In the genomic region with DNA sequence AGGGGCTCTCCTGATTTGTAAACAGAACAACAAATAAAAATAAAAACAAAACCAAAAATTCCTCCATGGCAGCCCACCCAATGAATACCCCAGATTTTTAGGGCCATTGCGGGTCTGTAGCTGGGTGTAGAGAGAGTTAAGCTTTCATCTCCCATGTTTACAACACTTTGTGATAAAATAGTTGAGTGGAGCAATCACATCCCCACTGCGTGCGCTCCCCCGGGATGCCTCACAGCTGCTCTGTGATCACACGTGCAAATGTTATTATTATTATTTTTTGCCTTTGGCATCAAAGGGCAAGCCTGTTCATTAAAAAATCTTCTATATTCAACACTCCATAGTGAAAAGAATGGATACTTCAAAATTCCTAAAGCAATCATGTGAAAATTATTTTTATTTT, we compare ENCODE assay signal across 15 cellular contexts.
DNase-seq lines count a peak whose midpoint lies in the region; ATAC-seq and TF ChIP-seq lines count a peak whose summit lies in the region.
"Had no signal": no experiment of that assay in that cellular context is flagged by ENCODE, and none has a peak within 500 bp of the region (broad histone marks: within the 10 kb centered on the region; RNA-seq: fewer than 3 reads in every experiment).

No MANE protein-coding gene starts in this region.

- H3K27ac ChIP-seq in heart left ventricle (peak overlapping the region; percentile 54 to 93 (median 82)), psoas muscle (peak overlapping the region; percentile 76), upper lobe of left lung (peak overlapping the region; percentile 64 to 92 (median 76)), adrenal gland (peak overlapping the region in 2 of 5 donors; percentile 78 to 83)

- H3K4me3 ChIP-seq in choroid plexus epithelial cell (ENCODE audit: low read depth, low read length) = no peak overlapping the region
- H3K4me3 ChIP-seq in heart left ventricle = no peak overlapping the region
- H3K4me3 ChIP-seq in psoas muscle = peak overlapping the region; percentile 37
- no peak overlapping the region for H3K4me3 ChIP-seq in upper lobe of left lung
- H3K4me3 ChIP-seq in adrenal gland = no peak overlapping the region

- TF ChIP-seq EP300 in upper lobe of left lung (IDR thresholded peaks at IDR 0.05) = no peak

- 22 to 40% (median 30%) methylated on average over 5 of the region's 5 CpGs for WGBS in heart left ventricle, 4 donors
- WGBS in psoas muscle, 3 donors = 50 to 66% (median 51%) methylated on average over 5 of the region's 5 CpGs
- 71 to 90% methylated on average over 5 of the region's 5 CpGs for WGBS in upper lobe of left lung, 2 donors
- 84 to 86% (median 86%) methylated on average over 5 of the region's 5 CpGs for WGBS in adrenal gland, 4 donors

- intact Hi-C loops in heart left ventricle (cut with DNase I) = loop anchor here in 1 of 10 donors (5.0 kb wide), 1 partner anchor 43 kb away; no protein-coding TSS in a partner anchor
- intact Hi-C loops in psoas muscle (cut with DNase I) = no loop called here
- intact Hi-C loops in adrenal gland (cut with DNase I) = no loop called here

- H3K27me3 ChIP-seq in heart left ventricle = no peaks in the 10 kb centered on the region
- no peaks in the 10 kb centered on the region for H3K27me3 ChIP-seq in psoas muscle (ENCODE audit: insufficient read depth in 3 of 3, low read length in 2 of 3)
- no peaks in the 10 kb centered on the region for H3K27me3 ChIP-seq in upper lobe of left lung
- no peaks in the 10 kb centered on the region for H3K27me3 ChIP-seq in adrenal gland

- peaks cover 0 to 34% (median 3%) of the 10 kb centered on the region in 9 donors for H3K36me3 ChIP-seq in heart left ventricle
- H3K36me3 ChIP-seq in psoas muscle (ENCODE audit: insufficient read depth in 1 of 2, low read depth in 1 of 2) = peaks cover 0 to 9% of the 10 kb centered on the region in 2 donors
- H3K36me3 ChIP-seq in upper lobe of left lung = peaks cover 0 to 28% (median 14%) of the 10 kb centered on the region in 4 donors
- H3K36me3 ChIP-seq in adrenal gland (replicated peaks in 1 of 2) = no peaks in the 10 kb centered on the region

- DNase-seq in choroid plexus epithelial cell (ENCODE audit: low read depth) (peak; percentile 16), heart left ventricle (peak in 1 of 5 donors; percentile 63), psoas muscle (peak; percentile 52 to 83), upper lobe of left lung (no peak), adrenal gland (no peak), HCEC 1CT (no peak), cerebellum (ENCODE audit: low spot score) (no peak)
- DNase-seq: activated CD4-positive, alpha-beta T cell treated with anti-CD3 and anti-CD28 coated beads for 48 hours; activated CD8-positive, alpha-beta memory T cell treated with anti-CD3 and anti-CD28 coated beads, Interleukin-2, amount 10 ng/mL, durations not matched to agents 7 days and 5 days; AML-193; central memory CD4-positive, alpha-beta T cell; islet precursor cell; Karpas-422; NCI-H2081; nephron progenitor cell had no signal

- H3K4me1 ChIP-seq in heart left ventricle = peaks cover 0 to 38% (median 29%) of the 10 kb centered on the region in 12 donors
- peaks cover 39% of the 10 kb centered on the region for H3K4me1 ChIP-seq in psoas muscle
- H3K4me1 ChIP-seq in upper lobe of left lung = peaks cover 17 to 31% (median 27%) of the 10 kb centered on the region in 4 donors
- H3K4me1 ChIP-seq in adrenal gland (replicated peaks in 1 of 2) = peaks cover 0 to 15% of the 10 kb centered on the region in 2 donors

- TF ChIP-seq POLR2A in heart left ventricle (IDR thresholded peaks at IDR 0.05) (no peak), upper lobe of left lung (IDR thresholded peaks at IDR 0.05) (no peak), adrenal gland (IDR thresholded peaks at IDR 0.05) (no peak)

- ATAC-seq in heart left ventricle (peak in 3 of 4 donors; percentile 48 to 70 (median 49)), psoas muscle (peak in 3 of 4 donors; percentile 31 to 58 (median 33)), upper lobe of left lung (ENCODE audit: low FRiP score in 2 of 2) (no peak)
- ATAC-seq: activated CD8-positive, alpha-beta memory T cell treated with anti-CD3 and anti-CD28 coated beads, Interleukin-2, amount 10 ng/mL, durations not matched to agents 7 days and 5 days had no signal

- H3K9me3 ChIP-seq in heart left ventricle (no peaks in the 10 kb centered on the region), psoas muscle (no peaks in the 10 kb centered on the region), upper lobe of left lung (no peaks in the 10 kb centered on the region), adrenal gland (replicated peaks in 1 of 3) (no peaks in the 10 kb centered on the region)

- TF ChIP-seq CTCF in choroid plexus epithelial cell (conservative IDR thresholded peaks at IDR 0.05; ENCODE audit: low read depth, low read length) (no peak), heart left ventricle (IDR thresholded peaks at IDR 0.05) (no peak), psoas muscle (IDR thresholded peaks at IDR 0.05) (no peak), upper lobe of left lung (IDR thresholded peaks at IDR 0.05) (no peak), adrenal gland (IDR thresholded peaks at IDR 0.05) (no peak)

Comparison
In these comparisons a context has a peak if more than half of its experiments do, and no peak if none do; other contexts are left out.
1. DNase-seq: peak in choroid plexus epithelial cell (single experiment) and psoas muscle (2 of 2); none in upper lobe of left lung (0 of 2), adrenal gland (0 of 7), HCEC 1CT (single experiment) and cerebellum (single experiment).
2. ATAC-seq: peak in heart left ventricle (3 of 4) and psoas muscle (3 of 4); none in upper lobe of left lung (0 of 2).